In genomic region chr12:56156464-56157200, GRCh38 we compare ENCODE assay signal across 8 cellular contexts. TPM values are rescaled to one million over a fixed set of nuclear protein-coding genes. Genes with fewer than 3 reads are reported as not detected.
DNase-seq lines count a peak whose midpoint lies in the region; ATAC-seq and TF ChIP-seq lines count a peak whose summit lies in the region.
"Not testable (repeated sequence)": the region's sequence is repeated elsewhere in the genome, so short reads cannot be mapped to it uniquely, and the experiment has no call there.

No MANE protein-coding gene starts in this region.

- peaks cover 52% of the 10 kb centered on the region for H3K4me1 Mint-ChIP-seq in activated naive CD4-positive, alpha-beta T cell treated with anti-CD3 and anti-CD28 coated beads, Interleukin-2, amount 50 U/mL, for 24 hours
- peaks cover 45 to 50% of the 10 kb centered on the region in 2 donors for H3K4me1 Mint-ChIP-seq in natural killer cell treated with Interleukin-12 subunit alpha and Interleukin-12 subunit beta and Interleukin-15 and Interleukin-18, amount 100 ng/mL, for 72 hours (ENCODE audit: low read depth in 2 of 2)
- peaks cover 68% of the 10 kb centered on the region for H3K4me1 Mint-ChIP-seq in stimulated activated memory B cell treated with anti-CD40 and anti-IgM and Interleukin-4, amounts not matched to agents 10 μg/mL and 1 μg/mL and 100 μg/mL, for 72 hours

- H3K27me3 ChIP-seq in H7 (ENCODE audit: control insufficient read depth, insufficient read depth, low read length); RWPE2 (ENCODE audit: insufficient read depth, poor library complexity, severe bottlenecking); dorsolateral prefrontal cortex; iPS-18a (ENCODE audit: control insufficient read depth, insufficient read depth, low read length): not testable (repeated sequence)

- H3K4me3 Mint-ChIP-seq in activated naive CD4-positive, alpha-beta T cell treated with anti-CD3 and anti-CD28 coated beads, Interleukin-2, amount 50 U/mL, for 24 hours: peak overlapping the region; percentile 91
- H3K4me3 Mint-ChIP-seq in natural killer cell treated with Interleukin-12 subunit alpha and Interleukin-12 subunit beta and Interleukin-15 and Interleukin-18, amount 100 ng/mL, for 72 hours: peak overlapping the region; percentile 100
- peak overlapping the region; percentile 95 for H3K4me3 Mint-ChIP-seq in stimulated activated memory B cell treated with anti-CD40 and anti-IgM and Interleukin-4, amounts not matched to agents 10 μg/mL and 1 μg/mL and 100 μg/mL, for 72 hours

- H3K27ac ChIP-seq in RWPE2 (ENCODE audit: poor library complexity, severe bottlenecking) (peak overlapping the region; percentile 87), dorsolateral prefrontal cortex (peak overlapping the region in 57 of 59 donors; percentile 66 to 97 (median 92)), iPS-18a (ENCODE audit: low read length) (peak overlapping the region; percentile 89)

- peaks cover 31% of the 10 kb centered on the region for H3K36me3 ChIP-seq in H7 (replicated peaks; ENCODE audit: control insufficient read depth, insufficient read depth, low read length)
- peaks cover 31% of the 10 kb centered on the region for H3K36me3 ChIP-seq in RWPE2 (ENCODE audit: low read depth)
- peaks cover 36% of the 10 kb centered on the region for H3K36me3 ChIP-seq in iPS-18a (ENCODE audit: control insufficient read depth, low read depth, low read length)

- intact Hi-C loops in dorsolateral prefrontal cortex (cut with DNase I): not testable (repeated sequence)

- TF ChIP-seq CTCF in AG09309 (IDR thresholded peaks at IDR 0.05; ENCODE audit: control insufficient read depth, insufficient read depth, low read depth, low read length, missing control alignments); RWPE2 (IDR thresholded peaks at IDR 0.05; ENCODE audit: poor library complexity, severe bottlenecking); dorsolateral prefrontal cortex (IDR thresholded peaks at IDR 0.05 in 54 of 56, conservative IDR thresholded peaks at IDR 0.05 in 2 of 56; ENCODE audit: low read depth in 1 of 56, partially characterized antibody in 56 of 56): not testable (repeated sequence)

- not testable (repeated sequence) for H3K36me3 Mint-ChIP-seq in activated naive CD4-positive, alpha-beta T cell treated with anti-CD3 and anti-CD28 coated beads, Interleukin-2, amount 50 U/mL, for 24 hours
- peaks cover 35% of the 10 kb centered on the region for H3K36me3 Mint-ChIP-seq in natural killer cell treated with Interleukin-12 subunit alpha and Interleukin-12 subunit beta and Interleukin-15 and Interleukin-18, amount 100 ng/mL, for 72 hours
- H3K36me3 Mint-ChIP-seq in stimulated activated memory B cell treated with anti-CD40 and anti-IgM and Interleukin-4, amounts not matched to agents 10 μg/mL and 1 μg/mL and 100 μg/mL, for 72 hours: peaks cover 45% of the 10 kb centered on the region

- not testable (repeated sequence) for DNase-seq in AG09309 (ENCODE audit: low read depth); H7; RWPE2 (ENCODE audit: low spot score); dorsolateral prefrontal cortex; natural killer cell treated with Interleukin-12 subunit alpha and Interleukin-12 subunit beta and Interleukin-15 and Interleukin-18, amount 100 ng/mL, for 72 hours (ENCODE audit: low spot score)

- not testable (repeated sequence) for H3K27me3 Mint-ChIP-seq in activated naive CD4-positive, alpha-beta T cell treated with anti-CD3 and anti-CD28 coated beads, Interleukin-2, amount 50 U/mL, for 24 hours; natural killer cell treated with Interleukin-12 subunit alpha and Interleukin-12 subunit beta and Interleukin-15 and Interleukin-18, amount 100 ng/mL, for 72 hours; stimulated activated memory B cell treated with anti-CD40 and anti-IgM and Interleukin-4, amounts not matched to agents 10 μg/mL and 1 μg/mL and 100 μg/mL, for 72 hours

- peak overlapping the region; percentile 76 for H3K9ac ChIP-seq in iPS-18a (ENCODE audit: low read length)

- H3K9me3 ChIP-seq in RWPE2 (ENCODE audit: severe bottlenecking); iPS-18a (ENCODE audit: control insufficient read depth, low read depth, low read length): not testable (repeated sequence)

- not testable (repeated sequence) for H3K9me3 Mint-ChIP-seq in activated naive CD4-positive, alpha-beta T cell treated with anti-CD3 and anti-CD28 coated beads, Interleukin-2, amount 50 U/mL, for 24 hours; natural killer cell treated with Interleukin-12 subunit alpha and Interleukin-12 subunit beta and Interleukin-15 and Interleukin-18, amount 100 ng/mL, for 72 hours; stimulated activated memory B cell treated with anti-CD40 and anti-IgM and Interleukin-4, amounts not matched to agents 10 μg/mL and 1 μg/mL and 100 μg/mL, for 72 hours

- not testable (repeated sequence) for H3K27ac Mint-ChIP-seq in activated naive CD4-positive, alpha-beta T cell treated with anti-CD3 and anti-CD28 coated beads, Interleukin-2, amount 50 U/mL, for 24 hours
- H3K27ac Mint-ChIP-seq in natural killer cell treated with Interleukin-12 subunit alpha and Interleukin-12 subunit beta and Interleukin-15 and Interleukin-18, amount 100 ng/mL, for 72 hours: peak overlapping the region; percentile 94 to 98
- H3K27ac Mint-ChIP-seq in stimulated activated memory B cell treated with anti-CD40 and anti-IgM and Interleukin-4, amounts not matched to agents 10 μg/mL and 1 μg/mL and 100 μg/mL, for 72 hours: peak overlapping the region; percentile 93

- H3K4me1 ChIP-seq in RWPE2 (ENCODE audit: insufficient read depth, poor library complexity, severe bottlenecking): not testable (repeated sequence)
- H3K4me1 ChIP-seq in iPS-18a (ENCODE audit: control insufficient read depth, low read depth, low read length): peaks cover 21% of the 10 kb centered on the region

- not testable (repeated sequence) for ATAC-seq in RWPE2 (ENCODE audit: low read depth); natural killer cell treated with Interleukin-12 subunit alpha and Interleukin-12 subunit beta and Interleukin-15 and Interleukin-18, amount 100 ng/mL, for 72 hours; stimulated activated memory B cell treated with anti-CD40 and anti-IgM and Interleukin-4, amounts not matched to agents 10 μg/mL and 1 μg/mL and 100 μg/mL, for 72 hours

- peak overlapping the region; percentile 62; the same call in 1 of the 2 replicates for H3K4me3 ChIP-seq in AG09309 (ENCODE audit: control insufficient read depth, low read depth, low read length)
- H3K4me3 ChIP-seq in H7 (ENCODE audit: insufficient read depth, low read depth, low read length): peak overlapping the region; percentile 44
- H3K4me3 ChIP-seq in RWPE2 (ENCODE audit: severe bottlenecking): peak overlapping the region; percentile 83
- peak overlapping the region in 58 of 59 donors; percentile 61 to 95 (median 85) for H3K4me3 ChIP-seq in dorsolateral prefrontal cortex
- H3K4me3 ChIP-seq in iPS-18a (ENCODE audit: low read length): peak overlapping the region; percentile 62

RNA-seq across cellular contexts. Expression of gene MYL6, which starts 1.5 kb away (rescaled TPM):
- 941 and 1,248 TPM in 2 replicates for total RNA-seq in H7 (2014; rRNA removed; shearing (Covaris generic))
- 100 to 1,000 TPM; 295 to 716 (median 377) TPM for total RNA-seq in dorsolateral prefrontal cortex
- total RNA-seq in natural killer cell treated with Interleukin-12 subunit alpha and Interleukin-12 subunit beta and Interleukin-15 and Interleukin-18, amount 100 ng/mL, for 72 hours: 1,000 to 10,000 TPM; 1,441 to 1,555 TPM

RNA-seq across cellular contexts. Expression of gene MYL6B, which starts 4.2 kb away (rescaled TPM):
- 118 and 129 TPM in 2 replicates for total RNA-seq in H7 (2014; rRNA removed; shearing (Covaris generic))
- 100 to 1,000 TPM in 116 of 120 experiments, 10 to 100 TPM in 4; 75.7 to 236 (median 160) TPM for total RNA-seq in dorsolateral prefrontal cortex
- total RNA-seq in natural killer cell treated with Interleukin-12 subunit alpha and Interleukin-12 subunit beta and Interleukin-15 and Interleukin-18, amount 100 ng/mL, for 72 hours: 10 to 100 TPM; 32.0 to 65.5 TPM

RNA-seq across cellular contexts. Expression of gene ESYT1, which starts 28.6 kb away (rescaled TPM):
- 120 and 127 TPM in 2 replicates for total RNA-seq in H7 (2014; rRNA removed; shearing (Covaris generic))
- total RNA-seq in dorsolateral prefrontal cortex: 10 to 100 TPM; 32.5 to 86.2 (median 56.5) TPM
- total RNA-seq in natural killer cell treated with Interleukin-12 subunit alpha and Interleukin-12 subunit beta and Interleukin-15 and Interleukin-18, amount 100 ng/mL, for 72 hours: 100 to 1,000 TPM in 1 of 2 donors, 10 to 100 TPM in 1; 89.3 to 120 TPM

RNA-seq across cellular contexts. Expression of gene SMARCC2, which starts 32.7 kb away (rescaled TPM):
- total RNA-seq in H7 (2014; rRNA removed; shearing (Covaris generic)): 20.0 and 27.5 TPM in 2 replicates
- total RNA-seq in dorsolateral prefrontal cortex: 100 to 1,000 TPM; 144 to 252 (median 196) TPM
- 100 to 1,000 TPM; 102 to 166 TPM for total RNA-seq in natural killer cell treated with Interleukin-12 subunit alpha and Interleukin-12 subunit beta and Interleukin-15 and Interleukin-18, amount 100 ng/mL, for 72 hours

RNA-seq across cellular contexts. Expression of gene ZC3H10, which starts 38.6 kb away (rescaled TPM):
- 8.2 and 11.3 TPM in 2 replicates for total RNA-seq in H7 (2014; rRNA removed; shearing (Covaris generic))
- 10 to 100 TPM in 25 of 120 experiments, 1 to 10 TPM in 95; 4.3 to 14.7 (median 8.4) TPM for total RNA-seq in dorsolateral prefrontal cortex
- total RNA-seq in natural killer cell treated with Interleukin-12 subunit alpha and Interleukin-12 subunit beta and Interleukin-15 and Interleukin-18, amount 100 ng/mL, for 72 hours: 10 to 100 TPM; 11.4 to 14.9 TPM
